ENCODE assay signal across 27 cellular contexts in the genomic region with DNA sequence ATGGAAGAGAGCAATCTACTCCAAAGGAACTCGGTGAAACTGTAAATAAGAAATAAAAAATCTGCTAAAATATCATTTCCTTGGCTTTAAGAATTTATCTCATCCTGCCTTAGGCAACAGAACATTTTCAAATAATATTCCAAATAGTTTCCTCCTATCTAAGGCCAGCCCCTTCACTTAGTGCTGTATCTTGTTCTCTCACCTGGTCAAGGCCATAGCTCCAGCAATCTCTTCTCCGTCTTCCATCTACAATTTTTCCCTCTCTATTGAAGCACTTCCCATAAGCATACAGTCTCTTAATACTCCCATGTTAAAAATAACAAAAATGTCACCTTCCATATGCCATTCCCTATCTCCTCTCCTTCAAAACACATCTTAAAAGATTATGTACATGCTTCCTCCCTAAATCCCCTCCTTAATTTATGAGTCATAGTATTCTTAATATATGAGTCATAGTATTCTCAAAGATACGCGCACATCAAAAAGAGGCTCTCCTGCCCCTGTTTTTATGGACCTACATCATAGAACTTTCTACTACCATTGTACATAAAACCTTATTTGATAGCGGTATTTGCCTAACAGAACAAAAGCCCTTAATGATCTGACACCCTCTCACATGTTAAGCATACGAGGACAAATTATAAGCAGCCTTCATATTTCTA.
DNase-seq lines count a peak whose midpoint lies in the region; ATAC-seq, FAIRE-seq and TF ChIP-seq lines count a peak whose summit lies in the region.
"Had no signal": no experiment of that assay in that cellular context is flagged by ENCODE, and none has a peak within 500 bp of the region (broad histone marks: within the 10 kb centered on the region; RNA-seq: fewer than 3 reads in every experiment).

No MANE protein-coding gene starts in this region.

- H3K9me3 ChIP-seq in HepG2 (ENCODE audit: low read length) (no peaks in the 10 kb centered on the region), right lobe of liver (no peaks in the 10 kb centered on the region), astrocyte (ENCODE audit: insufficient read depth, low read depth, low read length) (no peaks in the 10 kb centered on the region)
- H3K9me3 ChIP-seq: upper lobe of right lung had no signal

- no peaks in the 10 kb centered on the region for H3K36me3 ChIP-seq in HepG2 (replicated peaks in 1 of 2; ENCODE audit: control insufficient read depth in 1 of 2, insufficient read depth in 2 of 2, low read length in 2 of 2)
- H3K36me3 ChIP-seq in right lobe of liver = no peaks in the 10 kb centered on the region
- H3K36me3 ChIP-seq in astrocyte (ENCODE audit: insufficient read depth, low read length) = no peaks in the 10 kb centered on the region
- H3K36me3 ChIP-seq: upper lobe of right lung had no signal

- TF ChIP-seq EP300 in HepG2 (IDR thresholded peaks at IDR 0.05; ENCODE audit: low read depth in 2 of 2, low read length in 2 of 2) (no peak), HepG2 (CRISPR knock-in tag; IDR thresholded peaks at IDR 0.05; ENCODE audit: borderline replicate concordance) (no peak)

- no peak for FAIRE-seq in HepG2 (lab: Jason Lieb, UNC)
- no peak for FAIRE-seq in astrocyte (lab: Jason Lieb, UNC)
- FAIRE-seq: A204.1, bronchial epithelial cell, GM12892, H1 had no signal

- no peaks in the 10 kb centered on the region for H4K20me1 ChIP-seq in HepG2 (ENCODE audit: insufficient read depth, low read length)
- H4K20me1 ChIP-seq in astrocyte (ENCODE audit: insufficient read depth, low read length) = no peaks in the 10 kb centered on the region

- TF ChIP-seq RAD21 in HepG2 (CRISPR knock-in tag; IDR thresholded peaks at IDR 0.05) = no peak

- intact Hi-C loops in HepG2 (cut with micrococcal nuclease; ENCODE audit: unreplicated experiment) = no loop called here
- intact Hi-C loops in right lobe of liver (cut with DNase I) = no loop called here

- H3K9me3 Mint-ChIP-seq in astrocyte (ENCODE audit: unreplicated experiment) = no peaks in the 10 kb centered on the region

- H3K4me2 ChIP-seq in HepG2 (ENCODE audit: low read depth, low read length) (no peak overlapping the region), astrocyte (ENCODE audit: low read length) (peak overlapping the region; percentile 34)

- H3K79me2 ChIP-seq in HepG2 (ENCODE audit: insufficient read depth, low read length) (no peaks in the 10 kb centered on the region), astrocyte (ENCODE audit: insufficient read depth, low read length) (no peaks in the 10 kb centered on the region)

- POLR2A ChIA-PET in HepG2 (lab: Yijun Ruan, JAX) = no interaction called here

- no peaks in the 10 kb centered on the region for H3K27me3 Mint-ChIP-seq in astrocyte (ENCODE audit: low read depth, unreplicated experiment)
- H3K27me3 Mint-ChIP-seq: CD8-positive, alpha-beta memory T cell; effector memory CD8-positive, alpha-beta T cell; naive B cell; stimulated activated naive CD8-positive, alpha-beta T cell treated with anti-CD3 and anti-CD28 coated beads, Interleukin-15, Interleukin-2, amounts not matched to agents 100 ng/mL and 50 ng/mL, for 24 hours had no signal

- DNase-seq in HepG2 (ENCODE audit: low spot score) (no peak), right lobe of liver (no peak), astrocyte (ENCODE audit: low read depth) (peak; percentile 35), foreskin melanocyte (peak; percentile 41), NCI-H1092 treated with DMSO at 0.1 percent for 48 hours (lab: John Stamatoyannopoulos, UW) (no peak), activated gamma-delta T cell treated with Interleukin-2 at 50 U/mL for 16 hours (no peak), GM19238 (ENCODE audit: insufficient read length, low spot score) (no peak)
- DNase-seq: activated CD4-positive, alpha-beta T cell treated with anti-CD3 and anti-CD28 coated beads, Interleukin-2, amount 50 U/mL, for 4 hours; activated naive CD4-positive, alpha-beta T cell treated with anti-CD3 and anti-CD28 coated beads, Interleukin-2, amount 50 U/mL, for 16 hours; activated T-cell treated with anti-CD3 and anti-CD28 coated beads, Interleukin-2, amount 50 U/mL, for 1 hour; CD8-positive, alpha-beta memory T cell; effector memory CD8-positive, alpha-beta T cell; foreskin fibroblast; MM.1S; naive B cell; NCI-H2029 treated with DMSO at 0.1 percent for 48 hours; NCI-H526 treated with DMSO at 0.1 percent for 48 hours; OCI-M1; posterior cingulate gyrus; stimulated activated CD4-positive, alpha-beta T cell treated with anti-CD3 and anti-CD28 coated beads, Interleukin-12 subunit alpha, Interleukin-12 subunit beta, amount 100 ng/mL, for 4 hours; upper lobe of right lung had no signal

- TF ChIP-seq POLR2A in HepG2 (IDR thresholded peaks at IDR 0.05; ENCODE audit: insufficient read depth in 1 of 2, low read depth in 2 of 2, low read length in 2 of 2) (no peak), right lobe of liver (IDR thresholded peaks at IDR 0.05) (no peak)

- H3K4me3 ChIP-seq in HepG2 (replicated peaks in 1 of 3; ENCODE audit: insufficient read depth in 1 of 3, low read depth in 2 of 3, low read length in 3 of 3) (no peak overlapping the region), right lobe of liver (no peak overlapping the region), astrocyte (ENCODE audit: insufficient read depth, low read depth, low read length) (no peak overlapping the region)
- H3K4me3 ChIP-seq: upper lobe of right lung had no signal

- no peaks in the 10 kb centered on the region for H3K27me3 ChIP-seq in HepG2 (ENCODE audit: control insufficient read depth in 1 of 2, insufficient read depth in 2 of 2, low read length in 2 of 2)
- H3K27me3 ChIP-seq in right lobe of liver = no peaks in the 10 kb centered on the region
- no peaks in the 10 kb centered on the region for H3K27me3 ChIP-seq in astrocyte (ENCODE audit: insufficient read depth, low read length)
- H3K27me3 ChIP-seq: upper lobe of right lung had no signal

- BruUV-seq in HepG2 (replicated peaks; lab: Mats Ljungman, UMichigan) = no TSS peak

- no peak overlapping the region for H3K27ac Mint-ChIP-seq in astrocyte (ENCODE audit: unreplicated experiment)
- H3K27ac Mint-ChIP-seq: CD8-positive, alpha-beta memory T cell; effector memory CD8-positive, alpha-beta T cell; naive B cell; stimulated activated naive CD8-positive, alpha-beta T cell treated with anti-CD3 and anti-CD28 coated beads, Interleukin-15, Interleukin-2, amounts not matched to agents 100 ng/mL and 50 ng/mL, for 24 hours had no signal

- TF ChIP-seq CTCF in HepG2 (CRISPR knock-in tag; IDR thresholded peaks at IDR 0.05) = no peak
- TF ChIP-seq CTCF in right lobe of liver (IDR thresholded peaks at IDR 0.05) = no peak
- TF ChIP-seq CTCF in astrocyte (IDR thresholded peaks at IDR 0.05; ENCODE audit: insufficient read depth, low read depth, low read length) = no peak

- H3K9ac ChIP-seq in HepG2 (ENCODE audit: insufficient read depth, low read depth, low read length) (no peak overlapping the region), astrocyte (ENCODE audit: low read length) (no peak overlapping the region)

- ATAC-seq in HepG2 (no peak), right lobe of liver (no peak), HG03439 (IDR thresholded peaks at IDR 0.05; ENCODE audit: unreplicated experiment) (no peak)
- ATAC-seq: effector memory CD8-positive, alpha-beta T cell; upper lobe of right lung had no signal

- H3K4me3 Mint-ChIP-seq in astrocyte (ENCODE audit: unreplicated experiment) = no peak overlapping the region
- H3K4me3 Mint-ChIP-seq: CD8-positive, alpha-beta memory T cell; effector memory CD8-positive, alpha-beta T cell; naive B cell; stimulated activated naive CD8-positive, alpha-beta T cell treated with anti-CD3 and anti-CD28 coated beads, Interleukin-15, Interleukin-2, amounts not matched to agents 100 ng/mL and 50 ng/mL, for 24 hours had no signal

- H3K4me1 ChIP-seq in HepG2 (ENCODE audit: insufficient read depth, low read length) (no peaks in the 10 kb centered on the region), right lobe of liver (no peaks in the 10 kb centered on the region), astrocyte (ENCODE audit: insufficient read depth, low read length) (no peaks in the 10 kb centered on the region)
- H3K4me1 ChIP-seq: upper lobe of right lung had no signal

- peaks cover 8% of the 10 kb centered on the region for H3K4me1 Mint-ChIP-seq in astrocyte (ENCODE audit: low read depth, unreplicated experiment)
- H3K4me1 Mint-ChIP-seq: CD8-positive, alpha-beta memory T cell; naive B cell had no signal

- WGBS in HepG2 (ENCODE audit: low lambda C conversion rate) = 38% methylated on average over 6 of the region's 6 CpGs
- WGBS in right lobe of liver (ENCODE audit: insufficient coverage, low coverage, low lambda C conversion rate, missing lambda C conversion rate) = 38% methylated on average over 6 of the region's 6 CpGs

- CTCF ChIA-PET in HepG2 (lab: Yijun Ruan, JAX; ENCODE audit: low intra/inter-chr PET ratio, low total read pairs) = no interaction called here

- in situ Hi-C loops in HepG2 (cut with HindIII; ENCODE audit: extremely low pct_ligation_motif_present, low pct_unique_long_range_greater_than_20kb) = no loop called here

- H2AFZ ChIP-seq in HepG2 (ENCODE audit: low read length) (no peak overlapping the region), astrocyte (ENCODE audit: low read depth, low read length) (no peak overlapping the region)

- H3K36me3 Mint-ChIP-seq in astrocyte (ENCODE audit: low read depth, unreplicated experiment) = no peaks in the 10 kb centered on the region
- H3K36me3 Mint-ChIP-seq: CD8-positive, alpha-beta memory T cell; naive B cell had no signal

- H3K27ac ChIP-seq in HepG2 (ENCODE audit: extremely low read length, insufficient read depth, low read length) (no peak overlapping the region), right lobe of liver (no peak overlapping the region), astrocyte (ENCODE audit: low read depth, low read length) (no peak overlapping the region)
- H3K27ac ChIP-seq: upper lobe of right lung had no signal

TF ChIP-seq in HepG2, 621 proteins besides CTCF, POLR2A, EP300 and RAD21:
- TF ChIP-seq CREB1 (IDR thresholded peaks at IDR 0.05) = 0 out of 2 replicates have a peak, but pooled peaks have one; percentile 49
- TF ChIP-seq CREB1 (CRISPR knock-in tag; IDR thresholded peaks at IDR 0.05) = no peak
- TF ChIP-seq SMARCC2 (IDR thresholded peaks at IDR 0.05) = no peak
- TF ChIP-seq ZNF644 (CRISPR knock-in tag; IDR thresholded peaks at IDR 0.05; ENCODE audit: low read depth) = no peak

Comparison
In these comparisons a context has a peak if more than half of its experiments do, and no peak if none do; other contexts are left out.
1. DNase-seq: peak in astrocyte (single experiment) and foreskin melanocyte (single experiment); none in HepG2 (single experiment), right lobe of liver (0 of 3), NCI-H1092 treated with DMSO at 0.1 percent for 48 hours (single experiment), activated gamma-delta T cell treated with Interleukin-2 at 50 U/mL for 16 hours (single experiment) and GM19238 (single experiment).